ENCODE assay signal across 10 cellular contexts in the genomic region with DNA sequence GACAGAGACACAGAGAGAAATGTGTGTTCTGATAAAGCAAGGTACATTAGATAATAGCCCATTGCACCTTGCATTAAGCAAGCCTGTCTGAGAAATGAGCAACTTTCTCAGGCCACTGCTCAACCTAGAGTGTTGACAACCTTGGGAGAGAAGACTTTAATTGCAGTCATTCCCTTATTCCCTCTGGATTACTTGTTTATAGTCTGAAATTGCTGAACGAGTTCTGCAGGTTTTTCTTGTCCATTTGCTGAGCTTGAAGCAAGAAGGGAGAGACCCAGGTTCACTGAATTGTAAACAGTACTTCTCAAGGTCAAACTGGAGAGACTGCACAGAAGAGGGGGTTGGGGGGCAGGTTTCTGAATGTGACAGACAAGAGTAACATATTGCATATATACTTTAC.
DNase-seq lines count a peak whose midpoint lies in the region; ATAC-seq and TF ChIP-seq lines count a peak whose summit lies in the region.
"Had no signal": no experiment of that assay in that cellular context is flagged by ENCODE, and none has a peak within 500 bp of the region (broad histone marks: within the 10 kb centered on the region; RNA-seq: fewer than 3 reads in every experiment).

No MANE protein-coding gene starts in this region.

- no peaks in the 10 kb centered on the region for H3K79me2 ChIP-seq in OCI-LY7 (ENCODE audit: insufficient read depth, low read depth, low read length)

- peak overlapping the region; percentile 56 for H3K27ac Mint-ChIP-seq in activated CD8-positive, alpha-beta T cell treated with anti-CD3 and anti-CD28 coated beads, Interleukin-2, amount 10 ng/mL, durations not matched to agents 7 days and 5 days
- H3K27ac Mint-ChIP-seq in activated CD8-positive, alpha-beta T cell treated with anti-CD3 and anti-CD28 coated beads for 36 hours: no peak overlapping the region
- H3K27ac Mint-ChIP-seq: activated T-cell treated with anti-CD3 and anti-CD28 coated beads, Interleukin-2, amount 50 U/mL, for 72 hours had no signal

- no peaks in the 10 kb centered on the region; the same call in 1 of the 2 replicates for H3K9me3 ChIP-seq in OCI-LY7 (ENCODE audit: low read length)
- no peaks in the 10 kb centered on the region for H3K9me3 ChIP-seq in thyroid gland
- H3K9me3 ChIP-seq in uterus: no peaks in the 10 kb centered on the region

- no peak overlapping the region for H3K4me3 ChIP-seq in OCI-LY7 (ENCODE audit: low read depth, low read length, poor library complexity, severe bottlenecking)
- H3K4me3 ChIP-seq in thyroid gland (replicated peaks in 1 of 3): no peak overlapping the region
- no peak overlapping the region for H3K4me3 ChIP-seq in uterus

- no peaks in the 10 kb centered on the region for H3K9me2 ChIP-seq in OCI-LY7 (ENCODE audit: insufficient read depth, low read length)

- CTCF ChIA-PET in activated CD8-positive, alpha-beta T cell treated with anti-CD3 and anti-CD28 coated beads, Interleukin-2, amount 10 ng/mL, durations not matched to agents 7 days and 5 days (lab: Charles Lee): interaction anchor here (1.0 to 1.5 kb wide), 2 partner anchors 10 to 17 kb away, joined by 3 to 5 read pairs; no protein-coding TSS in a partner anchor
- CTCF ChIA-PET in activated CD8-positive, alpha-beta T cell treated with anti-CD3 and anti-CD28 coated beads for 36 hours (lab: Charles Lee): no interaction called here
- CTCF ChIA-PET in OCI-LY7 (lab: Charles Lee; ENCODE audit: unreplicated experiment): interaction anchor here (0.6 kb wide), 1 partner anchor 11 kb away, joined by 3 read pairs; no protein-coding TSS in a partner anchor

- peak overlapping the region; percentile 53 for H3K4me2 ChIP-seq in OCI-LY7 (ENCODE audit: low read length)

- H3K27me3 Mint-ChIP-seq in activated CD8-positive, alpha-beta T cell treated with anti-CD3 and anti-CD28 coated beads, Interleukin-2, amount 10 ng/mL, durations not matched to agents 7 days and 5 days (ENCODE audit: low read depth): no peaks in the 10 kb centered on the region
- H3K27me3 Mint-ChIP-seq in activated CD8-positive, alpha-beta T cell treated with anti-CD3 and anti-CD28 coated beads for 36 hours: no peaks in the 10 kb centered on the region

- ATAC-seq in activated CD8-positive, alpha-beta T cell treated with anti-CD3 and anti-CD28 coated beads, Interleukin-2, amount 10 ng/mL, durations not matched to agents 7 days and 5 days: no peak
- ATAC-seq in activated CD8-positive, alpha-beta T cell treated with anti-CD3 and anti-CD28 coated beads for 36 hours: no peak
- no peak for ATAC-seq in HG03159 (IDR thresholded peaks at IDR 0.05; ENCODE audit: unreplicated experiment)
- ATAC-seq: activated T-cell treated with anti-CD3 and anti-CD28 coated beads, Interleukin-2, amount 50 U/mL, for 72 hours had no signal

- H3K36me3 ChIP-seq in OCI-LY7 (ENCODE audit: insufficient read depth, low read length) (no peaks in the 10 kb centered on the region), thyroid gland (no peaks in the 10 kb centered on the region), uterus (no peaks in the 10 kb centered on the region)

- H3K27me3 ChIP-seq in thyroid gland (no peaks in the 10 kb centered on the region), uterus (no peaks in the 10 kb centered on the region)

- H3K27ac ChIP-seq in OCI-LY7 (ENCODE audit: low read depth, low read length, poor library complexity, severe bottlenecking): peak overlapping the region; percentile 6
- peak overlapping the region; percentile 73 to 92 (median 91) for H3K27ac ChIP-seq in thyroid gland
- H3K27ac ChIP-seq in uterus: peak overlapping the region in 1 of 2 donors; percentile 49

- peaks cover 27% of the 10 kb centered on the region for H3K36me3 Mint-ChIP-seq in activated CD8-positive, alpha-beta T cell treated with anti-CD3 and anti-CD28 coated beads, Interleukin-2, amount 10 ng/mL, durations not matched to agents 7 days and 5 days (ENCODE audit: low read depth)
- H3K36me3 Mint-ChIP-seq in activated CD8-positive, alpha-beta T cell treated with anti-CD3 and anti-CD28 coated beads for 36 hours (ENCODE audit: low read depth): peaks cover 20% of the 10 kb centered on the region

- TF ChIP-seq POLR2A in thyroid gland (IDR thresholded peaks at IDR 0.05) (peak in 1 of 2 donors; percentile 20), uterus (IDR thresholded peaks at IDR 0.05) (no peak)

- H3K4me3 Mint-ChIP-seq in activated CD8-positive, alpha-beta T cell treated with anti-CD3 and anti-CD28 coated beads, Interleukin-2, amount 10 ng/mL, durations not matched to agents 7 days and 5 days: no peak overlapping the region
- H3K4me3 Mint-ChIP-seq in activated CD8-positive, alpha-beta T cell treated with anti-CD3 and anti-CD28 coated beads for 36 hours: no peak overlapping the region
- H3K4me3 Mint-ChIP-seq: activated T-cell treated with anti-CD3 and anti-CD28 coated beads, Interleukin-2, amount 50 U/mL, for 72 hours had no signal

- no peaks in the 10 kb centered on the region for H3K9me3 Mint-ChIP-seq in activated CD8-positive, alpha-beta T cell treated with anti-CD3 and anti-CD28 coated beads, Interleukin-2, amount 10 ng/mL, durations not matched to agents 7 days and 5 days (ENCODE audit: insufficient read depth)
- H3K9me3 Mint-ChIP-seq in activated CD8-positive, alpha-beta T cell treated with anti-CD3 and anti-CD28 coated beads for 36 hours: peaks cover 3% of the 10 kb centered on the region
- H3K9me3 Mint-ChIP-seq: activated T-cell treated with anti-CD3 and anti-CD28 coated beads, Interleukin-2, amount 50 U/mL, for 72 hours had no signal

- POLR2A ChIA-PET in activated CD8-positive, alpha-beta T cell treated with anti-CD3 and anti-CD28 coated beads, Interleukin-2, amount 10 ng/mL, durations not matched to agents 7 days and 5 days (lab: Charles Lee): no interaction called here
- POLR2A ChIA-PET in activated CD8-positive, alpha-beta T cell treated with anti-CD3 and anti-CD28 coated beads for 36 hours (lab: Charles Lee): no interaction called here
- POLR2A ChIA-PET in OCI-LY7 (lab: Charles Lee): interaction anchor here (0.7 to 2.0 kb wide), 5 partner anchors 17 to 144 kb away, joined by 3 to 9 read pairs (median 5); no protein-coding TSS in a partner anchor

- H3K4me1 ChIP-seq in OCI-LY7 (ENCODE audit: insufficient read depth, low read length, poor library complexity, severe bottlenecking): peaks cover 77% of the 10 kb centered on the region
- peaks cover 27 to 41% of the 10 kb centered on the region in 2 donors for H3K4me1 ChIP-seq in thyroid gland
- H3K4me1 ChIP-seq in uterus: no peaks in the 10 kb centered on the region

- intact Hi-C loops in activated CD8-positive, alpha-beta T cell treated with anti-CD3 and anti-CD28 coated beads for 36 hours (cut with micrococcal nuclease): no loop called here
- intact Hi-C loops in OCI-LY7 (cut with micrococcal nuclease; ENCODE audit: unreplicated experiment): no loop called here
- intact Hi-C loops in thyroid gland (cut with DNase I): no loop called here
- intact Hi-C loops in uterus (cut with DNase I; ENCODE audit: low total_unique reads): no loop called here

- H2AFZ ChIP-seq in OCI-LY7 (ENCODE audit: low read length): peak overlapping the region; percentile 63; the same call in 1 of the 2 replicates

- BruUV-seq in OCI-LY7 (replicated peaks; lab: Mats Ljungman, UMichigan): no TSS peak

- no peaks in the 10 kb centered on the region for H4K20me1 ChIP-seq in OCI-LY7 (ENCODE audit: insufficient read depth, low read length)

- H3K4me1 Mint-ChIP-seq in activated CD8-positive, alpha-beta T cell treated with anti-CD3 and anti-CD28 coated beads, Interleukin-2, amount 10 ng/mL, durations not matched to agents 7 days and 5 days (ENCODE audit: low read depth): peaks cover 54% of the 10 kb centered on the region
- peaks cover 44% of the 10 kb centered on the region for H3K4me1 Mint-ChIP-seq in activated CD8-positive, alpha-beta T cell treated with anti-CD3 and anti-CD28 coated beads for 36 hours (ENCODE audit: low read depth)

- DNase-seq in activated CD8-positive, alpha-beta T cell treated with anti-CD3 and anti-CD28 coated beads, Interleukin-2, amount 10 ng/mL, durations not matched to agents 7 days and 5 days: no peak
- DNase-seq in activated CD8-positive, alpha-beta T cell treated with anti-CD3 and anti-CD28 coated beads for 36 hours: no peak
- DNase-seq in OCI-LY7 (ENCODE audit: low spot score) (no peak), left kidney (ENCODE audit: low read depth, low spot score) (peak; percentile 87), thyroid gland (peak; percentile 63 to 68), NCI-H1930 (lab: John Stamatoyannopoulos, UW) (no peak), uterus (no peak)
- DNase-seq: activated T-cell treated with anti-CD3 and anti-CD28 coated beads, Interleukin-2, amount 50 U/mL, for 72 hours; OCI-M1 had no signal

- TF ChIP-seq CTCF in activated CD8-positive, alpha-beta T cell treated with anti-CD3 and anti-CD28 coated beads for 36 hours (IDR thresholded peaks at IDR 0.05): no peak
- TF ChIP-seq CTCF in OCI-LY7 (conservative IDR thresholded peaks at IDR 0.05; ENCODE audit: low read length): no peak
- no peak for TF ChIP-seq CTCF in thyroid gland (IDR thresholded peaks at IDR 0.05)
- TF ChIP-seq CTCF in uterus (IDR thresholded peaks at IDR 0.05): no peak

- 3 to 11% methylated on average over 1 of the region's 1 CpG for WGBS in thyroid gland, 2 donors

Comparison
In these comparisons a context has a peak if more than half of its experiments do, and no peak if none do; other contexts are left out.
1. DNase-seq: peak in left kidney (single experiment) and thyroid gland (2 of 2); none in activated CD8-positive, alpha-beta T cell treated with anti-CD3 and anti-CD28 coated beads, Interleukin-2, amount 10 ng/mL, durations not matched to agents 7 days and 5 days (single experiment), activated CD8-positive, alpha-beta T cell treated with anti-CD3 and anti-CD28 coated beads for 36 hours (single experiment), OCI-LY7 (single experiment), NCI-H1930 (0 of 2) and uterus (0 of 2).